Comparison of ENCODE assay signal across 8 cellular contexts in genomic region chr19:51366999-51367564, GRCh38. TPM values are rescaled to one million over a fixed set of nuclear protein-coding genes. Genes with fewer than 3 reads are reported as not detected.
DNase-seq lines count a peak whose midpoint lies in the region; ATAC-seq, FAIRE-seq and TF ChIP-seq lines count a peak whose summit lies in the region.

No MANE protein-coding gene starts in this region.

- TF ChIP-seq RAD21 in K562 (CRISPR knock-in tag; conservative IDR thresholded peaks at IDR 0.05 in 1 of 2, IDR thresholded peaks at IDR 0.05 in 1 of 2): no peak

- H3F3A ChIP-seq in PC-9 (ENCODE audit: insufficient read depth, low read depth): peaks cover 29% of the 10 kb centered on the region

- FAIRE-seq in K562 (lab: Jason Lieb, UNC): no peak

- H3K9ac ChIP-seq in K562 (ENCODE audit: insufficient read depth in 1 of 2, low read depth in 2 of 2, low read length in 2 of 2) (peak overlapping the region; percentile 93), stomach smooth muscle (ENCODE audit: low read length in 2 of 2) (peak overlapping the region; percentile 96)

- BruUV-seq in A673 (replicated peaks; lab: Mats Ljungman, UMichigan) (no TSS peak), PC-9 (replicated peaks; lab: Mats Ljungman, UMichigan) (TSS peak; percentile 15), K562 (replicated peaks; lab: Mats Ljungman, UMichigan) (no TSS peak)

- H3K27ac ChIP-seq in A673 (ENCODE audit: low read depth, low read length, poor library complexity, severe bottlenecking) (peak overlapping the region; percentile 76), PC-9 (peak overlapping the region; percentile 74), K562 (ENCODE audit: extremely low read depth, low read depth, low read length) (peak overlapping the region; percentile 85), left lung (peak overlapping the region; percentile 95), stomach smooth muscle (ENCODE audit: low read length) (peak overlapping the region; percentile 99)

- ATAC-seq in GM21723 (IDR thresholded peaks at IDR 0.05; ENCODE audit: unreplicated experiment) (peak; percentile 13), K562 (peak; percentile 3; the same call in 2 of the 3 replicates), left lung (peak; percentile 0), HG03342 (IDR thresholded peaks at IDR 0.05; ENCODE audit: unreplicated experiment) (no peak)

- no peak for TF ChIP-seq CTCF in A673 (conservative IDR thresholded peaks at IDR 0.05; ENCODE audit: low read depth, low read length)
- no peak for TF ChIP-seq CTCF in PC-9 (conservative IDR thresholded peaks at IDR 0.05)
- TF ChIP-seq CTCF in K562 (IDR thresholded peaks at IDR 0.05 in 2 of 3, conservative IDR thresholded peaks at IDR 0.05 in 1 of 3; ENCODE audit: insufficient read depth in 2 of 3, low read depth in 1 of 3, low read length in 3 of 3): no peak
- TF ChIP-seq CTCF in left lung (IDR thresholded peaks at IDR 0.05): no peak

- no peaks in the 10 kb centered on the region for H3K9me2 ChIP-seq in PC-9 (ENCODE audit: insufficient read depth)

- intact Hi-C loops in A673 (cut with micrococcal nuclease; ENCODE audit: unreplicated experiment) (loop anchor here (2.0 kb wide), 2 partner anchors 28 kb away; no protein-coding TSS in a partner anchor), PC-9 (cut with micrococcal nuclease; ENCODE audit: unreplicated experiment) (loop anchor here (1.0 to 10.0 kb wide), 4 partner anchors 27 to 335 kb away; no protein-coding TSS in a partner anchor), K562 (cut with micrococcal nuclease) (loop anchor here (1.0 kb wide), 2 partner anchors 23 to 28 kb away; partner anchors contain the start of gene C19orf84), left lung (cut with DNase I) (no loop called here)

- H3K4me2 ChIP-seq in PC-9 (peak overlapping the region; percentile 100), K562 (ENCODE audit: insufficient read depth, low read length) (peak overlapping the region; percentile 95)

- H3K36me3 ChIP-seq in A673 (ENCODE audit: insufficient read depth, low read length, poor library complexity, severe bottlenecking) (no peaks in the 10 kb centered on the region), PC-9 (ENCODE audit: low read depth) (no peaks in the 10 kb centered on the region), K562 (ENCODE audit: control insufficient read depth, insufficient read depth, low read length) (no peaks in the 10 kb centered on the region), left lung (no peaks in the 10 kb centered on the region), stomach smooth muscle (ENCODE audit: control insufficient read depth in 2 of 2, insufficient read depth in 2 of 2, low read length in 2 of 2) (no peaks in the 10 kb centered on the region)

- TF ChIP-seq EP300 in K562 (IDR thresholded peaks at IDR 0.05; ENCODE audit: low read length): no peak

- DNase-seq in A673 (ENCODE audit: low spot score) (no peak), PC-9 (peak in 1 of 2 experiments; percentile 39), K562 (ENCODE audit: extremely low read depth in 1 of 4, low spot score in 3 of 4) (no peak), left lung (peak; percentile 66 to 90), NK-92 (lab: John Stamatoyannopoulos, UW; ENCODE audit: unreplicated experiment) (no peak)

- POLR2A ChIA-PET in A673 (lab: Charles Lee; ENCODE audit: low non-redundant PET): interaction anchor here (0.6 kb wide), 2 partner anchors 28 to 616 kb away, joined by 3 to 6 read pairs; no protein-coding TSS in a partner anchor
- POLR2A ChIA-PET in PC-9 (lab: Charles Lee; ENCODE audit: unreplicated experiment): interaction anchor here (0.6 to 1.1 kb wide), 6 partner anchors 27 to 322 kb away, joined by 3 to 9 read pairs (median 6); partner anchors contain the start of gene SIGLEC10
- POLR2A ChIA-PET in K562 (lab: Yijun Ruan, JAX): interaction anchor here (0.7 to 1.5 kb wide), 10 partner anchors 10 to 41 kb away, joined by 3 to 11 read pairs (median 6); no protein-coding TSS in a partner anchor

- H3K79me2 ChIP-seq in PC-9 (ENCODE audit: low read depth): peaks cover 31% of the 10 kb centered on the region
- H3K79me2 ChIP-seq in K562 (ENCODE audit: control insufficient read depth, insufficient read depth, low read length): peaks cover 58% of the 10 kb centered on the region

- H3K4me1 ChIP-seq in A673 (ENCODE audit: insufficient read depth, low read length, poor library complexity, severe bottlenecking) (peaks cover 9% of the 10 kb centered on the region), PC-9 (replicated peaks; ENCODE audit: insufficient read depth) (peaks cover 36% of the 10 kb centered on the region), K562 (replicated peaks in 1 of 2; ENCODE audit: control insufficient read depth in 2 of 2, insufficient read depth in 2 of 2, low read length in 2 of 2) (peaks cover 28 to 50% of the 10 kb centered on the region in 2 experiments), left lung (peaks cover 0 to 65% of the 10 kb centered on the region in 2 donors), stomach smooth muscle (ENCODE audit: control insufficient read depth, insufficient read depth, low read length) (peaks cover 45% of the 10 kb centered on the region)

- H3K9me1 ChIP-seq in K562 (ENCODE audit: control insufficient read depth, insufficient read depth, low read length): no peaks in the 10 kb centered on the region

- H3K9me3 ChIP-seq in A673 (ENCODE audit: low read depth, low read length, poor library complexity, severe bottlenecking): no peaks in the 10 kb centered on the region
- H3K9me3 ChIP-seq in PC-9 (ENCODE audit: insufficient read depth, low read depth): no peaks in the 10 kb centered on the region
- H3K9me3 ChIP-seq in K562 (replicated peaks; ENCODE audit: control insufficient read depth, insufficient read depth, low read depth, low read length): no peaks in the 10 kb centered on the region
- H3K9me3 ChIP-seq in left lung: no peaks in the 10 kb centered on the region
- H3K9me3 ChIP-seq in stomach smooth muscle (ENCODE audit: control insufficient read depth in 2 of 2, low read length in 2 of 2): no peaks in the 10 kb centered on the region

- H4K20me1 ChIP-seq in PC-9 (ENCODE audit: insufficient read depth): peaks cover 5% of the 10 kb centered on the region; the same call in 1 of the 2 replicates
- no peaks in the 10 kb centered on the region for H4K20me1 ChIP-seq in K562 (replicated peaks; ENCODE audit: control insufficient read depth, insufficient read depth, low read length)

- under 1% methylated on average over 24 of the region's 30 CpGs for WGBS in K562 (ENCODE audit: insufficient coverage, low coverage, missing lambda C conversion rate)

- CTCF ChIA-PET in A673 (lab: Charles Lee): interaction anchor here (1.0 kb wide), 1 partner anchor 28 kb away, joined by 6 read pairs; no protein-coding TSS in a partner anchor
- CTCF ChIA-PET in PC-9 (lab: Charles Lee): no interaction called here
- CTCF ChIA-PET in K562 (lab: Yijun Ruan, JAX; ENCODE audit: low intra/inter-chr PET ratio): no interaction called here

- no peaks in the 10 kb centered on the region for H3K27me3 ChIP-seq in A673 (replicated peaks; ENCODE audit: insufficient read depth, low read depth, low read length, poor library complexity)
- H3K27me3 ChIP-seq in PC-9 (ENCODE audit: insufficient read depth, low read depth): peaks cover 18% of the 10 kb centered on the region
- no peaks in the 10 kb centered on the region for H3K27me3 ChIP-seq in K562 (ENCODE audit: control insufficient read depth in 2 of 2, insufficient read depth in 2 of 2, low read length in 2 of 2)
- no peaks in the 10 kb centered on the region for H3K27me3 ChIP-seq in left lung
- no peaks in the 10 kb centered on the region for H3K27me3 ChIP-seq in stomach smooth muscle (ENCODE audit: control insufficient read depth in 1 of 2, insufficient read depth in 2 of 2, low read length in 2 of 2)

- TF ChIP-seq POLR2A in K562 (conservative IDR thresholded peaks at IDR 0.05): peak; percentile 63; the same call in 1 of the 2 replicates

- peak overlapping the region; percentile 64 for H3K4me3 ChIP-seq in A673 (ENCODE audit: low read depth, low read length, poor library complexity, severe bottlenecking)
- H3K4me3 ChIP-seq in PC-9: peak overlapping the region; percentile 92
- peak overlapping the region; percentile 75 for H3K4me3 ChIP-seq in K562
- peak overlapping the region; percentile 52 to 65 for H3K4me3 ChIP-seq in left lung
- H3K4me3 ChIP-seq in stomach smooth muscle (ENCODE audit: low read length in 2 of 2): peak overlapping the region; percentile 85 to 91

- in situ Hi-C loops in K562 (cut with MboI): no loop called here

- peak overlapping the region; percentile 99 for H2AFZ ChIP-seq in PC-9
- H2AFZ ChIP-seq in K562 (ENCODE audit: low read depth, low read length): peak overlapping the region; percentile 12

RNA-seq across cellular contexts. Expression of gene ETFB, which starts 0.9 kb away (rescaled TPM):
- total RNA-seq in A673 (2021) (52.6 and 60.6 TPM in 2 replicates), PC-9 (2021) (204 and 252 TPM in 2 replicates), K562 (2014; rRNA removed) (143 and 161 TPM in 2 replicates), K562 (2014; rRNA removed; fragmentation: Illumina TruSeq; extraction: Trizol) (29.8 and 54.2 TPM in 2 replicates), K562 (2015; rRNA removed; fragmentation: Illumina TruSeq; extraction: Trizol) (129 and 131 TPM in 2 replicates), K562 (2021) (130 and 142 TPM in 2 replicates), left lung (10 to 100 TPM; 72.4 to 89.6 TPM)
- total RNA-seq in K562 (2011; cell fraction: chromatin; rRNA removed; ENCODE audit: low replicate concordance): 39.2 and 48.5 TPM in 2 replicates
- 47.0 and 50.3 TPM in 2 replicates for total RNA-seq in K562 (2011; cell fraction: nucleolus; rRNA removed)
- total RNA-seq in K562 (2011; cell fraction: nucleoplasm; rRNA removed): 47.5 and 61.6 TPM in 2 replicates
- polyA plus RNA-seq in K562 (2011; rRNA removed) (96.1 and 130 TPM in 2 replicates), K562 (2014; fragmentation: Illumina TruSeq; extraction: Trizol) (56.3 and 136 TPM in 2 replicates), K562 (2014; fragmentation: Nextera tagmentation; extraction: Ambion mirVana) (10 to 100 TPM; 18.1 to 50.3 TPM), K562 (2014; rRNA removed) (112 and 123 TPM in 2 replicates)
- polyA plus RNA-seq in K562 (2011; cell fraction: cytosol; rRNA removed): 169 and 204 TPM in 2 replicates
- polyA plus RNA-seq in K562 (2011; cell fraction: nucleus; rRNA removed): 70.0 and 71.8 TPM in 2 replicates
- polyA plus RNA-seq in K562 (2012): 188 and 234 TPM in 2 replicates
- polyA minus RNA-seq in K562 (2011; rRNA and poly(A)+ RNA removed): 45.2 and 56.4 TPM in 2 replicates
- 66.9 and 70.1 TPM in 2 replicates for polyA minus RNA-seq in K562 (2011; cell fraction: cytosol; rRNA and poly(A)+ RNA removed)
- polyA minus RNA-seq in K562 (2011; cell fraction: nucleus; rRNA and poly(A)+ RNA removed): 15.1 and 25.2 TPM in 2 replicates

RNA-seq across cellular contexts. Expression of gene CLDND2, which starts 1.7 kb away (rescaled TPM):
- total RNA-seq in A673 (2021) (not detected in 2 replicates), PC-9 (2021) (1.5 and 4.5 TPM in 2 replicates), K562 (2014; rRNA removed) (not detected in 2 replicates), K562 (2014; rRNA removed; fragmentation: Illumina TruSeq; extraction: Trizol) (0.51 and 0.62 TPM in 2 replicates), K562 (2015; rRNA removed; fragmentation: Illumina TruSeq; extraction: Trizol) (0.98 and 1.6 TPM in 2 replicates), K562 (2021) (2.2 and 4.0 TPM in 2 replicates), left lung (1 to 10 TPM; 1.4 to 1.6 TPM)
- total RNA-seq in K562 (2011; cell fraction: chromatin; rRNA removed; ENCODE audit: low replicate concordance): not detected in 2 replicates
- total RNA-seq in K562 (2011; cell fraction: nucleolus; rRNA removed): not detected in 2 replicates
- total RNA-seq in K562 (2011; cell fraction: nucleoplasm; rRNA removed): not detected in 2 replicates
- polyA plus RNA-seq in K562 (2011; rRNA removed) (0.45 and 0.76 TPM in 2 replicates), K562 (2014; fragmentation: Illumina TruSeq; extraction: Trizol) (not detected in 2 replicates), K562 (2014; fragmentation: Nextera tagmentation; extraction: Ambion mirVana) (1 to 10 TPM in 1 of 2 experiments, under 1 TPM in 1; 0.84 to 2.0 TPM), K562 (2014; rRNA removed) (not detected in 2 replicates)
- polyA plus RNA-seq in K562 (2011; cell fraction: cytosol; rRNA removed): 0.70 TPM in 1 of 2 replicates, not detected in the other
- 2.1 and 2.8 TPM in 2 replicates for polyA plus RNA-seq in K562 (2011; cell fraction: nucleus; rRNA removed)
- 2.6 and 2.7 TPM in 2 replicates for polyA plus RNA-seq in K562 (2012)
- not detected in 2 replicates for polyA minus RNA-seq in K562 (2011; rRNA and poly(A)+ RNA removed)
- not detected in 2 replicates for polyA minus RNA-seq in K562 (2011; cell fraction: cytosol; rRNA and poly(A)+ RNA removed)
- polyA minus RNA-seq in K562 (2011; cell fraction: nucleus; rRNA and poly(A)+ RNA removed): not detected in 2 replicates

RNA-seq across cellular contexts. Expression of gene NKG7, which starts 5.4 kb away (rescaled TPM):
- total RNA-seq in A673 (2021): not detected in 2 replicates
- total RNA-seq in PC-9 (2021): not detected in 2 replicates
- total RNA-seq in K562 (2011; cell fraction: chromatin; rRNA removed; ENCODE audit: low replicate concordance): not detected in 2 replicates
- total RNA-seq in K562 (2011; cell fraction: nucleolus; rRNA removed): 1.5 TPM in 1 of 2 replicates, not detected in the other
- total RNA-seq in K562 (2011; cell fraction: nucleoplasm; rRNA removed): 0.81 TPM in 1 of 2 replicates, not detected in the other
- not detected in 2 replicates for total RNA-seq in K562 (2014; rRNA removed)
- not detected in 2 replicates for total RNA-seq in K562 (2014; rRNA removed; fragmentation: Illumina TruSeq; extraction: Trizol)
- total RNA-seq in K562 (2015; rRNA removed; fragmentation: Illumina TruSeq; extraction: Trizol): 0.34 and 0.62 TPM in 2 replicates
- total RNA-seq in K562 (2021): 0.47 and 0.51 TPM in 2 replicates
- polyA plus RNA-seq in K562 (2011; rRNA removed): 0.33 and 0.46 TPM in 2 replicates
- polyA plus RNA-seq in K562 (2011; cell fraction: cytosol; rRNA removed): 0.59 and 1.3 TPM in 2 replicates
- 0.39 and 0.64 TPM in 2 replicates for polyA plus RNA-seq in K562 (2011; cell fraction: nucleus; rRNA removed)
- polyA plus RNA-seq in K562 (2012): 1.7 and 1.8 TPM in 2 replicates
- 0.30 and 0.57 TPM in 2 replicates for polyA plus RNA-seq in K562 (2014; fragmentation: Illumina TruSeq; extraction: Trizol)
- polyA plus RNA-seq in K562 (2014; fragmentation: Nextera tagmentation; extraction: Ambion mirVana): under 1 TPM; 0.67 to 0.70 TPM
- polyA plus RNA-seq in K562 (2014; rRNA removed): 0.44 and 1.5 TPM in 2 replicates
- 0.25 TPM in 1 of 2 replicates, not detected in the other for polyA minus RNA-seq in K562 (2011; rRNA and poly(A)+ RNA removed)
- not detected in 2 replicates for polyA minus RNA-seq in K562 (2011; cell fraction: cytosol; rRNA and poly(A)+ RNA removed)
- not detected in 2 replicates for polyA minus RNA-seq in K562 (2011; cell fraction: nucleus; rRNA and poly(A)+ RNA removed)
- total RNA-seq in left lung: 10 to 100 TPM; 15.2 to 50.1 TPM

RNA-seq across cellular contexts. Expression of gene LIM2, which starts 20.7 kb away (rescaled TPM):
- not detected in 2 replicates for total RNA-seq in A673 (2021)
- total RNA-seq in PC-9 (2021): not detected in 2 replicates
- total RNA-seq in K562 (2011; cell fraction: chromatin; rRNA removed; ENCODE audit: low replicate concordance): not detected in 2 replicates
- total RNA-seq in K562 (2011; cell fraction: nucleolus; rRNA removed): not detected in 2 replicates
- not detected in 2 replicates for total RNA-seq in K562 (2011; cell fraction: nucleoplasm; rRNA removed)
- 0.29 and 0.45 TPM in 2 replicates for total RNA-seq in K562 (2014; rRNA removed)
- total RNA-seq in K562 (2014; rRNA removed; fragmentation: Illumina TruSeq; extraction: Trizol): 0.18 TPM in 1 of 2 replicates, not detected in the other
- total RNA-seq in K562 (2015; rRNA removed; fragmentation: Illumina TruSeq; extraction: Trizol): not detected in 2 replicates
- total RNA-seq in K562 (2021): not detected in 2 replicates
- not detected in 2 replicates for polyA plus RNA-seq in K562 (2011; rRNA removed)
- 0.09 TPM in 1 of 2 replicates, not detected in the other for polyA plus RNA-seq in K562 (2011; cell fraction: cytosol; rRNA removed)
- polyA plus RNA-seq in K562 (2011; cell fraction: nucleus; rRNA removed): 0.18 TPM in 1 of 2 replicates, not detected in the other
- not detected in 2 replicates for polyA plus RNA-seq in K562 (2012)
- polyA plus RNA-seq in K562 (2014; fragmentation: Illumina TruSeq; extraction: Trizol): not detected in 2 replicates
- polyA plus RNA-seq in K562 (2014; fragmentation: Nextera tagmentation; extraction: Ambion mirVana): under 1 TPM; 0.07 to 0.18 TPM
- polyA plus RNA-seq in K562 (2014; rRNA removed): 0.27 and 0.28 TPM in 2 replicates
- not detected in 2 replicates for polyA minus RNA-seq in K562 (2011; rRNA and poly(A)+ RNA removed)
- not detected in 2 replicates for polyA minus RNA-seq in K562 (2011; cell fraction: cytosol; rRNA and poly(A)+ RNA removed)
- polyA minus RNA-seq in K562 (2011; cell fraction: nucleus; rRNA and poly(A)+ RNA removed): not detected in 2 replicates
- total RNA-seq in left lung: not detected

RNA-seq across cellular contexts. Expression of gene C19orf84, which starts 23.3 kb away (rescaled TPM):
- not detected in 2 replicates for total RNA-seq in A673 (2021)
- total RNA-seq in PC-9 (2021): 0.48 and 0.90 TPM in 2 replicates
- total RNA-seq in K562 (2011; cell fraction: chromatin; rRNA removed; ENCODE audit: low replicate concordance): 0.53 TPM in 1 of 2 replicates, not detected in the other
- total RNA-seq in K562 (2011; cell fraction: nucleolus; rRNA removed): 0.26 and 0.67 TPM in 2 replicates
- 0.29 and 1.4 TPM in 2 replicates for total RNA-seq in K562 (2011; cell fraction: nucleoplasm; rRNA removed)
- total RNA-seq in K562 (2014; rRNA removed): 1.7 and 2.0 TPM in 2 replicates
- 0.48 and 0.69 TPM in 2 replicates for total RNA-seq in K562 (2014; rRNA removed; fragmentation: Illumina TruSeq; extraction: Trizol)
- total RNA-seq in K562 (2015; rRNA removed; fragmentation: Illumina TruSeq; extraction: Trizol): 0.57 and 0.98 TPM in 2 replicates
- total RNA-seq in K562 (2021): 2.9 and 3.1 TPM in 2 replicates
- 0.35 and 0.38 TPM in 2 replicates for polyA plus RNA-seq in K562 (2011; rRNA removed)
- polyA plus RNA-seq in K562 (2011; cell fraction: cytosol; rRNA removed): 0.49 and 0.62 TPM in 2 replicates
- 0.41 and 0.44 TPM in 2 replicates for polyA plus RNA-seq in K562 (2011; cell fraction: nucleus; rRNA removed)
- polyA plus RNA-seq in K562 (2012): 3.1 and 3.6 TPM in 2 replicates
- polyA plus RNA-seq in K562 (2014; fragmentation: Illumina TruSeq; extraction: Trizol): 3.8 and 5.0 TPM in 2 replicates
- polyA plus RNA-seq in K562 (2014; fragmentation: Nextera tagmentation; extraction: Ambion mirVana): under 1 TPM; 0.63 to 0.66 TPM
- polyA plus RNA-seq in K562 (2014; rRNA removed): 0.20 and 0.91 TPM in 2 replicates
- 0.81 and 1.4 TPM in 2 replicates for polyA minus RNA-seq in K562 (2011; rRNA and poly(A)+ RNA removed)
- 2.7 and 2.8 TPM in 2 replicates for polyA minus RNA-seq in K562 (2011; cell fraction: cytosol; rRNA and poly(A)+ RNA removed)
- 0.13 and 0.33 TPM in 2 replicates for polyA minus RNA-seq in K562 (2011; cell fraction: nucleus; rRNA and poly(A)+ RNA removed)
- total RNA-seq in left lung: under 1 TPM in 1 of 2 donors, not detected in 1; 0.29 TPM

Comparison
In these comparisons a context has a peak if more than half of its experiments do, and no peak if none do; other contexts are left out.
1. DNase-seq: peak in left lung (2 of 2); none in A673 (single experiment), K562 (0 of 4) and NK-92 (single experiment).
2. RNA of gene NKG7, which starts 5.4 kb away (total RNA-seq): 15.2 to 50.1 TPM in left lung; 0.34 to 1.5 TPM in K562, not detected in A673 and not detected in PC-9; every median in the first group is over 4 times any median in the second.
3. intact Hi-C loops: an anchor here in A673 (2.0 kb wide), PC-9 (1.0 to 10.0 kb wide) and K562 (1.0 kb wide); none called in left lung.
4. Peak in every context shown above with its lines, with median percentiles within 50 percentile points of each other: H3K27ac ChIP-seq and H3K4me3 ChIP-seq.